ENCODE assay signal across 8 cellular contexts in genomic region chrX:130260316-130260715, GRCh38.
"Had no signal": no experiment of that assay in that cellular context is flagged by ENCODE, and none has a peak within 500 bp of the region (broad histone marks: within the 10 kb centered on the region; RNA-seq: fewer than 3 reads in every experiment).

No MANE protein-coding gene starts in this region.

- H3K4me1 ChIP-seq: gastroesophageal sphincter, testis, upper lobe of right lung had no signal

- H3K4me3 ChIP-seq: gastroesophageal sphincter, testis, upper lobe of right lung had no signal

- H3K27me3 ChIP-seq: gastroesophageal sphincter, testis, upper lobe of right lung had no signal

- H3K27ac ChIP-seq: gastroesophageal sphincter, testis, upper lobe of right lung had no signal

- H3K9me3 ChIP-seq: gastroesophageal sphincter, testis, upper lobe of right lung had no signal

- H3K36me3 ChIP-seq: upper lobe of right lung had no signal

- DNase-seq: activated B cell treated with CpG ODN at 0.5 μM for 24 hours; activated CD4-positive, alpha-beta T cell treated with anti-CD3 and anti-CD28 coated beads, Interleukin-2, amount 10 ng/mL, durations not matched to agents 24 days and 14 days; activated effector memory CD4-positive, alpha-beta T cell treated with anti-CD3 and anti-CD28 coated beads, Interleukin-2, amount 50 U/mL, for 16 hours; stimulated activated CD4-positive, alpha-beta T cell treated with anti-CD3 and anti-CD28 coated beads, Interleukin-4, amount 100 ng/mL, for 1 hour; stimulated activated CD8-positive, alpha-beta memory T cell treated with anti-CD3 and anti-CD28 coated beads, Interleukin-4, amount 100 ng/mL, for 48 hours; testis; upper lobe of right lung had no signal

- ATAC-seq: gastroesophageal sphincter, upper lobe of right lung had no signal
